In the genomic region with DNA sequence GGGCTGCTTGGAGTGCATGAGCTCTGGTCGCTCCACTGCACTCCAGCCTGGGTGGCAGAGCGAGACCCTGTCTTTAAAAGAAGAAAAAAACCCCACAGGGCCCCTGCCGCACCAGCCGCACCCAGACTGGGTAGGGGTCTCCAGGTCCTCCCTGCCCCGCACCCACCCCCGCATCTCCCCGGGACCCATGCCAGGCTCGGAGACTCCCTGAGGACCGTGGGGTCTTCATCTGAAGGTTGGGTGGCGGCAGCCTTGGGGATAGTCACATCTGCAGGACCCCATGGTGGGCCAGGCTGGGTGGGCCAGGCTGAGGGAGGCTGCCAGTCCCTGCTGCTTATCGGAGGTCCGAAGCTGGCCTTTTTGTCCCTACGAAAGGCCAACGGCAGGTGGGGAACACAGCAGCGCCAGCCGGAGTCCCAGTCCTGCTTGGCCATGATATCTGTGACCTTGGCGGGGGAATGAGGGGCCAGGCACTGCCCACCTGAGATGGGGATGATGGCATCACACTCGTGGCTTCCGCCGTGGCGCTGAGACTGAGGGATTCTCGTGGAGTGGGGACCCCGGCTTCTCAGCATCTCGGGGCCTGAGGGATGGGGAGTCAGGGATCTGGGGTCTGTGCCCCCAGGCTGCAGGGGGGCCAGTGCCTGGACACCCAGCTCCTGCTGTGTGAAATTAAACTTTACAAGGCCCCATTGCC, we compare ENCODE assay signal across 1 cellular context.
TF ChIP-seq lines count a peak whose summit lies in the region.

No MANE protein-coding gene starts in this region.

TF ChIP-seq in K562, 482 proteins besides CTCF, POLR2A, EP300 and RAD21:
- TF ChIP-seq ZBTB7A (IDR thresholded peaks at IDR 0.05; ENCODE audit: borderline replicate concordance, control insufficient read depth, low read depth, low read length), result peak; percentile 67; the same call in 1 of the 2 replicates
- TF ChIP-seq, protein P1, sequence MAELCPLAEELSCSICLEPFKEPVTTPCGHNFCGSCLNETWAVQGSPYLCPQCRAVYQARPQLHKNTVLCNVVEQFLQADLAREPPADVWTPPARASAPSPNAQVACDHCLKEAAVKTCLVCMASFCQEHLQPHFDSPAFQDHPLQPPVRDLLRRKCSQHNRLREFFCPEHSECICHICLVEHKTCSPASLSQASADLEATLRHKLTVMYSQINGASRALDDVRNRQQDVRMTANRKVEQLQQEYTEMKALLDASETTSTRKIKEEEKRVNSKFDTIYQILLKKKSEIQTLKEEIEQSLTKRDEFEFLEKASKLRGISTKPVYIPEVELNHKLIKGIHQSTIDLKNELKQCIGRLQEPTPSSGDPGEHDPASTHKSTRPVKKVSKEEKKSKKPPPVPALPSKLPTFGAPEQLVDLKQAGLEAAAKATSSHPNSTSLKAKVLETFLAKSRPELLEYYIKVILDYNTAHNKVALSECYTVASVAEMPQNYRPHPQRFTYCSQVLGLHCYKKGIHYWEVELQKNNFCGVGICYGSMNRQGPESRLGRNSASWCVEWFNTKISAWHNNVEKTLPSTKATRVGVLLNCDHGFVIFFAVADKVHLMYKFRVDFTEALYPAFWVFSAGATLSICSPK (IDR thresholded peaks at IDR 0.05; ENCODE audit: borderline replicate concordance), result no peak
